In the genomic region with DNA sequence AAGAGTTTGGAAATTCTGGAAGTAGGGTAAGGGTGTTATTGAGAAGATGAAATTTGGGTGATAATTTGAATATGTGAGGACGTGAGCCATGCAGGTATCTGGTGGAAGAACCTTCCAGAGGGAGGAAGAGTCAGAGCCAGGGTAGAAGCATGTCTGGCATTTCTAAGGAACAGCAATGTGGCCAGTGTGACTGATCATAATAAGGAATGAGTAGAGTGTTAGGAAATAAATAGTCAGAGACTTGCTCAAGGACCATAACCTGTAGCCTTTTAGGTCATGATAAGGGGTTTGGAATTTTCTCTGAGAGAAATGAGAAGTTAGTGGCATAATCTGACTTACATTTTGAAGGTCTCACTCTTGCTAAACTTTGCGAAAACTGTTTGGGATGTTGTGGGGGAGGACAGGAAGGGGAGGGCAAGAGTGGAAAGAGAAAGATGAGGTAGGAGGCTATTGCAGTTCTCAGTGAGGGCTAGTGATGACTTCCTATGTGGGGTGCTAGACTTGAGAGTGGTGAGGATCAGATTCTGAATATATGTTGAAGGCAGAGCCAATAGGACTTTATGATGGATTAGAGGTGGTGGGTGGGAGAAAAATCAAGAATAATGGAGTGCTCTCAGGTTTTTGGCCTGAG, we compare ENCODE assay signal across 18 cellular contexts.
"Had no signal": no experiment of that assay in that cellular context is flagged by ENCODE, and none has a peak within 500 bp of the region (broad histone marks: within the 10 kb centered on the region; RNA-seq: fewer than 3 reads in every experiment).

No MANE protein-coding gene starts in this region.

- DNase-seq: cortex of kidney; dorsolateral prefrontal cortex; effector CD8-positive, alpha-beta T cell; foreskin melanocyte; heart left ventricle; hippocampal formation; left colon; left ventricle myocardium superior; mesenchymal stem cell; midbrain; nucleus accumbens; ovary; sigmoid colon; stomach; substantia nigra; transverse colon had no signal

- H3K4me3 Mint-ChIP-seq: natural killer cell treated with Interleukin-12 subunit alpha and Interleukin-12 subunit beta and Interleukin-15 and Interleukin-18, amount 100 ng/mL, for 72 hours; neural progenitor cell had no signal

- H3K9me3 Mint-ChIP-seq: neural progenitor cell had no signal

- ATAC-seq: heart left ventricle; left colon; left ventricle myocardium superior; natural killer cell treated with Interleukin-12 subunit alpha and Interleukin-12 subunit beta and Interleukin-15 and Interleukin-18, amount 100 ng/mL, for 72 hours had no signal

- H3K36me3 Mint-ChIP-seq: natural killer cell treated with Interleukin-12 subunit alpha and Interleukin-12 subunit beta and Interleukin-15 and Interleukin-18, amount 100 ng/mL, for 72 hours; neural progenitor cell had no signal

- H3K27ac Mint-ChIP-seq: natural killer cell treated with Interleukin-12 subunit alpha and Interleukin-12 subunit beta and Interleukin-15 and Interleukin-18, amount 100 ng/mL, for 72 hours; neural progenitor cell had no signal
